In the genomic region with DNA sequence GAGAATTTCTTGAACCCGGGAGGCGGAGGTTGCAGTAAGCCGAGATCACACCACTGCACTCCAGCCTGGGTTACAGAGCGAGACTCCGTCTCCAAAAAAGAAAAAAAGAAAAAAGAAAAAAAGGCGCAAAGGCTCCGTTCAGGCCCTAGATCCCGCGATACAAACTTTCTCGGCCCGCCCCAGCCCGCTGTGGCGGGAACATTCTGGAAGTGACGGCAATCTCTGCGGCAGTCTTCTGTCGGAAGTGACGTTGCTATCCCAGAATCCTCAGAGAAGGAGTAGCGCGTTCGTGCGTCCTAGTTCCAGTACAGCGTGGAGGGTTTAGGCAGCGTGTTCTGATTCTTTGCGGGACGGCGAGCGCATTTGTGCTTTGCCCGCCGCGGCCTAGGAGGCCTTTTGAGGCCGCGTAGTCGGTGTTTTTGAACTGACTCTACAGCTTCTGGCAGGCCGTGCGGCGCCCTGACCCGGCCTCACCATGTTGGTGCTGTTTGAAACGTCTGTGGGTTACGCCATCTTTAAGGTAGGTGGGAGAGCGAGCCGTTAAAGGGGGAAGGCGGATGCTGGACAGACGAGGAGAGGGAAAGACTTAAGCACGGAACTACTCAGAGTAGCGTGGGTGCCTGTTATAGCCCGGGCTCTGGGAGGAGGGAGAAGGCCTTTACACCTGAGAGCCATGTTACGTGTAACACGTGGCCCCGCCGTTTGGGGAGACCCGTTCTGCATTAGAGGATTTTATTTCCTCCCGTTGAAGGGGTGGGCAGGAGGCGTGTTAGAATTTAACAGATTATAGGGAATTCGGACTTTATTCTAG, we compare ENCODE assay signal across 8 cellular contexts. TPM values are rescaled to one million over a fixed set of nuclear protein-coding genes. Genes with fewer than 3 reads are reported as not detected.
DNase-seq lines count a peak whose midpoint lies in the region; ATAC-seq and TF ChIP-seq lines count a peak whose summit lies in the region.

A gene with protein sequence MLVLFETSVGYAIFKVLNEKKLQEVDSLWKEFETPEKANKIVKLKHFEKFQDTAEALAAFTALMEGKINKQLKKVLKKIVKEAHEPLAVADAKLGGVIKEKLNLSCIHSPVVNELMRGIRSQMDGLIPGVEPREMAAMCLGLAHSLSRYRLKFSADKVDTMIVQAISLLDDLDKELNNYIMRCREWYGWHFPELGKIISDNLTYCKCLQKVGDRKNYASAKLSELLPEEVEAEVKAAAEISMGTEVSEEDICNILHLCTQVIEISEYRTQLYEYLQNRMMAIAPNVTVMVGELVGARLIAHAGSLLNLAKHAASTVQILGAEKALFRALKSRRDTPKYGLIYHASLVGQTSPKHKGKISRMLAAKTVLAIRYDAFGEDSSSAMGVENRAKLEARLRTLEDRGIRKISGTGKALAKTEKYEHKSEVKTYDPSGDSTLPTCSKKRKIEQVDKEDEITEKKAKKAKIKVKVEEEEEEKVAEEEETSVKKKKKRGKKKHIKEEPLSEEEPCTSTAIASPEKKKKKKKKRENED (plus strand): TSS at position 297 of the 811 bp plus-strand sequence. CDS start 179 bp downstream, at position 476.

- H3K18ac ChIP-seq in trophoblast cell (ENCODE audit: low read length): peak within 1 kb of the TSS; percentile 76

- in situ Hi-C loops in transverse colon (cut with MboI; ENCODE audit: low pct_ligation_motif_present in 1 of 4, low pct_unique_long_range_greater_than_20kb in 1 of 4, low sequenced_read_pairs in 3 of 4): no loop called here

- peak within 1 kb of the TSS; percentile 69 for H4K91ac ChIP-seq in trophoblast cell (ENCODE audit: low read depth, low read length)

- H2BK5ac ChIP-seq in trophoblast cell (ENCODE audit: low read depth, low read length, poor library complexity): peak within 1 kb of the TSS; percentile 81

- DNase-seq in NCI-H1436 (lab: John Stamatoyannopoulos, UW) (peak; percentile 91), T follicular helper cell (ENCODE audit: low read depth) (peak; percentile 89), adipocyte (ENCODE audit: low read depth) (peak; percentile 99), cardiac septum (ENCODE audit: low spot score) (peak; percentile 96), trophoblast cell (peak; percentile 96 to 99), transverse colon (peak; percentile 94)

- peak within 1 kb of the TSS; percentile 85 for H3K27ac ChIP-seq in trophoblast cell (ENCODE audit: low read depth, low read length)
- H3K27ac ChIP-seq in transverse colon: peak within 1 kb of the TSS; percentile 93 to 100 (median 99)

- H2AK5ac ChIP-seq in trophoblast cell (ENCODE audit: low read length): peak within 1 kb of the TSS; percentile 56

- H3K4ac ChIP-seq in trophoblast cell (ENCODE audit: low read depth, low read length): peak within 1 kb of the TSS; percentile 99

- peak within 1 kb of the TSS; percentile 94 for H4K8ac ChIP-seq in trophoblast cell (ENCODE audit: low read depth, low read length)

- H2BK120ac ChIP-seq in trophoblast cell (ENCODE audit: insufficient read depth, low read length, poor library complexity): peak within 1 kb of the TSS; percentile 78

- H3K27me3 ChIP-seq in adipocyte (replicated peaks; ENCODE audit: control insufficient read depth, insufficient read depth, low read length): no peaks in the 10 kb centered on the region
- H3K27me3 ChIP-seq in trophoblast cell (ENCODE audit: insufficient read depth, low read length): no peaks in the 10 kb centered on the region
- no peaks in the 10 kb centered on the region for H3K27me3 ChIP-seq in transverse colon

- TF ChIP-seq CTCF in GM12875 (IDR thresholded peaks at IDR 0.05; ENCODE audit: borderline replicate concordance, insufficient read depth, low read depth, low read length) (no peak), transverse colon (IDR thresholded peaks at IDR 0.05) (no peak)

- TF ChIP-seq EP300 in transverse colon (IDR thresholded peaks at IDR 0.05; ENCODE audit: low read depth): peak; percentile 33

- intact Hi-C loops in cardiac septum (cut with DNase I) (loop anchor here (1.0 kb wide), 1 partner anchor 111 kb away; a partner anchor contains a TSS), transverse colon (cut with DNase I; ENCODE audit: low total_unique reads) (loop anchor here (5.0 kb wide), 1 partner anchor 112 kb away; a partner anchor contains a TSS)

- no CpG with 5 or more reads among the region's 54 CpGs for WGBS in trophoblast cell (ENCODE audit: extremely low coverage, insufficient coverage, insufficient read length)
- 0% methylated on average over 11 to 54 of the region's 54 CpGs for WGBS in transverse colon (ENCODE audit: low coverage in 1 of 2), 2 donors

- H3K4me3 ChIP-seq in GM12875 (ENCODE audit: low read depth, low read length) (peak within 1 kb of the TSS; percentile 69), adipocyte (ENCODE audit: low read length) (peak within 1 kb of the TSS; percentile 98), trophoblast cell (ENCODE audit: low read depth, low read length) (peak within 1 kb of the TSS; percentile 99), transverse colon (peak within 1 kb of the TSS; percentile 55 to 92 (median 76))

- H2AFZ ChIP-seq in trophoblast cell (ENCODE audit: insufficient read depth, low read length, poor library complexity): peak within 1 kb of the TSS; percentile 77

- peak; percentile 90 for ATAC-seq in HG02798 (IDR thresholded peaks at IDR 0.05; ENCODE audit: poor library complexity, unreplicated experiment)

- H3K9me3 ChIP-seq in adipocyte (ENCODE audit: control insufficient read depth, low read length): no peaks in the 10 kb centered on the region
- H3K9me3 ChIP-seq in trophoblast cell (ENCODE audit: insufficient read depth, low read depth, low read length): no peaks in the 10 kb centered on the region
- no peaks in the 10 kb centered on the region for H3K9me3 ChIP-seq in transverse colon

- H3K23ac ChIP-seq in trophoblast cell (ENCODE audit: low read length): no peak within 1 kb of the TSS

- H3K14ac ChIP-seq in trophoblast cell (ENCODE audit: low read length): peak within 1 kb of the TSS; percentile 80

- TF ChIP-seq POLR2A in transverse colon (IDR thresholded peaks at IDR 0.05): peak; percentile 98

- peak within 1 kb of the TSS; percentile 94 for H3K4me2 ChIP-seq in trophoblast cell (ENCODE audit: low read length)

- peak within 1 kb of the TSS; percentile 91 for H3K9ac ChIP-seq in adipocyte (ENCODE audit: low read length)
- peak within 1 kb of the TSS; percentile 100 for H3K9ac ChIP-seq in trophoblast cell (ENCODE audit: low read length)

- peak within 1 kb of the TSS; percentile 44 for H2BK12ac ChIP-seq in trophoblast cell (ENCODE audit: low read length)

- H3K79me1 ChIP-seq in trophoblast cell (ENCODE audit: low read length): peaks cover 5% of the 10 kb centered on the region

- H4K12ac ChIP-seq in trophoblast cell (ENCODE audit: low read depth, low read length): peak within 1 kb of the TSS; percentile 92

- H3K36me3 ChIP-seq in adipocyte (ENCODE audit: control insufficient read depth, insufficient read depth, low read length, severe bottlenecking) (no peaks in the 10 kb centered on the region), trophoblast cell (ENCODE audit: control insufficient read depth in 1 of 2, insufficient read depth in 2 of 2, low read length in 2 of 2) (peaks cover 0 to 2% of the 10 kb centered on the region in 2 experiments), transverse colon (no peaks in the 10 kb centered on the region)

- H3K4me1 ChIP-seq in adipocyte (ENCODE audit: control insufficient read depth, insufficient read depth, low read length) (peaks cover 9% of the 10 kb centered on the region), trophoblast cell (ENCODE audit: control insufficient read depth in 1 of 2, insufficient read depth in 2 of 2, low read length in 2 of 2) (peaks cover 2 to 4% of the 10 kb centered on the region in 2 experiments), transverse colon (peaks cover 5 to 46% (median 17%) of the 10 kb centered on the region in 4 donors)

- H3K79me2 ChIP-seq in trophoblast cell (ENCODE audit: control insufficient read depth, insufficient read depth, low read length, poor library complexity): peaks cover 24% of the 10 kb centered on the region

RNA-seq across cellular contexts. Expression of the gene that starts here (rescaled TPM):
- total RNA-seq in cardiac septum: 24.4 TPM
- 92.7 and 97.4 TPM in 2 replicates for polyA plus RNA-seq in trophoblast cell (2013)
- 10 to 100 TPM in 3 of 4 donors, 1 to 10 TPM in 1; 9.4 to 54.9 (median 26.3) TPM for total RNA-seq in transverse colon

Comparison
In these comparisons a context has a peak if more than half of its experiments do, and no peak if none do; other contexts are left out.
1. Peak in every context shown above with its lines: DNase-seq, ATAC-seq, H3K4me3 ChIP-seq and H3K27ac ChIP-seq.